In genomic region chr3:33954956-33955355, GRCh38 we compare ENCODE assay signal across 1 cellular context.
TF ChIP-seq lines count a peak whose summit lies in the region.

No MANE protein-coding gene starts in this region.

TF ChIP-seq in H1, 55 proteins besides CTCF, POLR2A, EP300 and RAD21 (continued from another document):
- no peak for TF ChIP-seq ATF3 (IDR thresholded peaks at IDR 0.05; ENCODE audit: insufficient read depth, low read depth, low read length)
